ENCODE assay signal across 9 cellular contexts in genomic region chr9:98690686-98691085, GRCh38.
"Had no signal": no experiment of that assay in that cellular context is flagged by ENCODE, and none has a peak within 500 bp of the region (broad histone marks: within the 10 kb centered on the region; RNA-seq: fewer than 3 reads in every experiment).

No MANE protein-coding gene starts in this region.

- H3K9me3 ChIP-seq: HAP-1 had no signal

- H3K36me3 ChIP-seq: HAP-1 had no signal

- H3K4me3 ChIP-seq: GM23248, HAP-1 had no signal

- ATAC-seq: HCT116, HepG2 had no signal

- DNase-seq: GM23248, GOT3, H7, HFFc6, KBM-7 had no signal

- H3K4me1 ChIP-seq: HAP-1 had no signal

- H3K27ac ChIP-seq: GM23248, HL-60 had no signal
